8 cellular contexts compared by ENCODE assay signal in genomic region chr3:48634661-48635221, GRCh38. TPM values are rescaled to one million over a fixed set of nuclear protein-coding genes. Genes with fewer than 3 reads are reported as not detected.
DNase-seq lines count a peak whose midpoint lies in the region; ATAC-seq and TF ChIP-seq lines count a peak whose summit lies in the region.

No MANE protein-coding gene starts in this region.

- H3K36me3 Mint-ChIP-seq in glutamatergic neuron (ENCODE audit: unreplicated experiment): no peaks in the 10 kb centered on the region

- H3K9me3 Mint-ChIP-seq in glutamatergic neuron (ENCODE audit: unreplicated experiment): peaks cover 3% of the 10 kb centered on the region

- no peak for TF ChIP-seq EP300 in ovary (IDR thresholded peaks at IDR 0.05)

- peak overlapping the region; percentile 78 for H3K4me3 Mint-ChIP-seq in glutamatergic neuron (ENCODE audit: unreplicated experiment)

- H3K9me3 ChIP-seq in Peyer's patch: no peaks in the 10 kb centered on the region
- H3K9me3 ChIP-seq in ovary: no peaks in the 10 kb centered on the region
- H3K9me3 ChIP-seq in aorta (ENCODE audit: control insufficient read depth, low read length): no peaks in the 10 kb centered on the region

- H3K27me3 Mint-ChIP-seq in glutamatergic neuron (ENCODE audit: unreplicated experiment): peaks cover 2% of the 10 kb centered on the region

- TF ChIP-seq CTCF in Peyer's patch (IDR thresholded peaks at IDR 0.05) (no peak), glutamatergic neuron (IDR thresholded peaks at IDR 0.05; ENCODE audit: partially characterized antibody, unreplicated experiment) (no peak), ovary (IDR thresholded peaks at IDR 0.05) (no peak)

- H3K27me3 ChIP-seq in Peyer's patch (no peaks in the 10 kb centered on the region), ovary (no peaks in the 10 kb centered on the region), aorta (ENCODE audit: control insufficient read depth in 1 of 2, insufficient read depth in 2 of 2, low read length in 1 of 2) (no peaks in the 10 kb centered on the region)

- WGBS in ovary, 3 donors: 2 to 3% (median 2%) methylated on average over 25 to 30 of the region's 30 CpGs
- WGBS in aorta, 2 donors: 2% methylated on average over 30 of the region's 30 CpGs

- TF ChIP-seq POLR2A in Peyer's patch (IDR thresholded peaks at IDR 0.05) (no peak), ovary (IDR thresholded peaks at IDR 0.05) (no peak)

- peaks cover 0 to 32% (median 0%) of the 10 kb centered on the region in 3 donors for H3K36me3 ChIP-seq in Peyer's patch
- H3K36me3 ChIP-seq in ovary: no peaks in the 10 kb centered on the region
- peaks cover 0 to 4% of the 10 kb centered on the region in 2 donors for H3K36me3 ChIP-seq in aorta (ENCODE audit: control insufficient read depth in 1 of 2, insufficient read depth in 2 of 2, low read length in 1 of 2)

- ATAC-seq in HG03064 (IDR thresholded peaks at IDR 0.05; ENCODE audit: low read depth, unreplicated experiment) (peak; percentile 27), aorta (ENCODE audit: low FRiP score) (peak; percentile 55)

- H3K4me3 ChIP-seq in Peyer's patch: peak overlapping the region; percentile 76 to 90 (median 86)
- peak overlapping the region; percentile 65 for H3K4me3 ChIP-seq in ovary
- peak overlapping the region; percentile 73 to 86 for H3K4me3 ChIP-seq in aorta (ENCODE audit: low read length in 2 of 2)

- H3K4me1 ChIP-seq in Peyer's patch: peaks cover 0 to 22% (median 4%) of the 10 kb centered on the region in 4 donors
- H3K4me1 ChIP-seq in ovary (ENCODE audit: insufficient read depth): peaks cover 3% of the 10 kb centered on the region
- no peaks in the 10 kb centered on the region for H3K4me1 ChIP-seq in aorta (ENCODE audit: control insufficient read depth in 1 of 2, insufficient read depth in 2 of 2, low read length in 2 of 2)

- DNase-seq in NCI-H1417 (lab: John Stamatoyannopoulos, UW): peak; percentile 17 to 64 (median 58)
- no peak for DNase-seq in NCI-H1417 treated with DMSO at 0.1 percent for 48 hours (lab: John Stamatoyannopoulos, UW)
- DNase-seq in Peyer's patch: peak; percentile 31 to 77 (median 77)
- peak; percentile 59 for DNase-seq in activated naive CD4-positive, alpha-beta T cell treated with Interleukin-2 at 50 U/mL for 16 hours
- DNase-seq in glutamatergic neuron: peak; percentile 47
- DNase-seq in ovary: peak; percentile 58 to 71 (median 61)
- DNase-seq in aorta: peak; percentile 75 to 90

- peak overlapping the region; percentile 67 to 84 (median 74) for H3K27ac ChIP-seq in Peyer's patch
- peak overlapping the region; percentile 62 to 76 for H3K27ac ChIP-seq in ovary
- H3K27ac ChIP-seq in aorta (ENCODE audit: low read depth in 1 of 2, low read length in 2 of 2): peak overlapping the region in 1 of 2 donors; percentile 65

- intact Hi-C loops in ovary (cut with DNase I) (no loop called here), aorta (cut with DNase I) (loop anchor here in 1 of 2 donors (1.0 to 10.0 kb wide), 4 partner anchors 16 to 170 kb away; partner anchors contain the start of gene COL7A1)

- H3K27ac Mint-ChIP-seq in glutamatergic neuron (ENCODE audit: unreplicated experiment): no peak overlapping the region

- H3K4me1 Mint-ChIP-seq in glutamatergic neuron (ENCODE audit: low read depth, unreplicated experiment): peaks cover 17% of the 10 kb centered on the region

RNA-seq across cellular contexts. Expression of gene SLC26A6, which starts 0.5 kb away (rescaled TPM):
- 100 to 1,000 TPM; 143 to 249 (median 194) TPM for total RNA-seq in Peyer's patch
- 26.0 TPM for total RNA-seq in glutamatergic neuron (ENCODE audit: unreplicated experiment)
- 10 to 100 TPM in 4 of 7 donors, 1 to 10 TPM in 3; 7.9 to 19.1 (median 10.5) TPM for total RNA-seq in ovary
- 10 to 100 TPM in 1 of 2 donors, 1 to 10 TPM in 1; 8.7 to 14.5 TPM for polyA plus RNA-seq in ovary
- total RNA-seq in aorta: 10 to 100 TPM; 30.7 to 33.6 TPM
- 100 to 1,000 TPM in 1 of 2 donors, 10 to 100 TPM in 1; 10.5 to 154 TPM for polyA plus RNA-seq in aorta

RNA-seq across cellular contexts. Expression of gene TMEM89, which starts 13.2 kb away (rescaled TPM):
- not detected for total RNA-seq in Peyer's patch
- total RNA-seq in glutamatergic neuron (ENCODE audit: unreplicated experiment): not detected
- not detected for total RNA-seq in ovary
- polyA plus RNA-seq in ovary: not detected
- total RNA-seq in aorta: not detected
- 1 to 10 TPM in 1 of 2 donors, not detected in 1; 5.7 TPM for polyA plus RNA-seq in aorta

RNA-seq across cellular contexts. Expression of gene UQCRC1, which starts 25.3 kb away (rescaled TPM):
- total RNA-seq in Peyer's patch (100 to 1,000 TPM; 313 to 857 (median 761) TPM), glutamatergic neuron (ENCODE audit: unreplicated experiment) (242 TPM), ovary (100 to 1,000 TPM; 102 to 153 (median 113) TPM), aorta (100 to 1,000 TPM in 1 of 2 donors, 10 to 100 TPM in 1; 95.6 to 143 TPM)
- polyA plus RNA-seq in ovary (100 to 1,000 TPM; 118 to 141 TPM), aorta (100 to 1,000 TPM; 149 to 203 TPM)

RNA-seq across cellular contexts. Expression of gene CELSR3, which starts 27.9 kb away (rescaled TPM):
- total RNA-seq in Peyer's patch (1 to 10 TPM; 2.3 to 5.0 (median 2.9) TPM), glutamatergic neuron (ENCODE audit: unreplicated experiment) (162 TPM), ovary (1 to 10 TPM in 3 of 7 donors, under 1 TPM in 4; 0.23 to 3.4 (median 0.92) TPM), aorta (1 to 10 TPM in 1 of 2 donors, under 1 TPM in 1; 0.91 to 1.3 TPM)
- polyA plus RNA-seq in ovary (under 1 TPM; 0.48 to 0.69 TPM), aorta (1 to 10 TPM in 1 of 2 donors, under 1 TPM in 1; 0.25 to 1.3 TPM)

RNA-seq across cellular contexts. Expression of gene COL7A1, which starts 39.6 kb away (rescaled TPM):
- total RNA-seq in Peyer's patch: 100 to 1,000 TPM in 1 of 4 donors, 10 to 100 TPM in 2, 1 to 10 TPM in 1; 7.5 to 101 (median 21.7) TPM
- total RNA-seq in glutamatergic neuron (ENCODE audit: unreplicated experiment): 62.0 TPM
- 10 to 100 TPM in 1 of 7 donors, 1 to 10 TPM in 6; 5.1 to 13.1 (median 8.3) TPM for total RNA-seq in ovary
- polyA plus RNA-seq in ovary: 10 to 100 TPM in 1 of 2 donors, 1 to 10 TPM in 1; 1.1 to 18.4 TPM
- total RNA-seq in aorta: 1 to 10 TPM; 5.4 to 6.7 TPM
- 100 to 1,000 TPM in 1 of 2 donors, 1 to 10 TPM in 1; 3.9 to 217 TPM for polyA plus RNA-seq in aorta
